ENCODE assay signal across 25 cellular contexts in the genomic region with DNA sequence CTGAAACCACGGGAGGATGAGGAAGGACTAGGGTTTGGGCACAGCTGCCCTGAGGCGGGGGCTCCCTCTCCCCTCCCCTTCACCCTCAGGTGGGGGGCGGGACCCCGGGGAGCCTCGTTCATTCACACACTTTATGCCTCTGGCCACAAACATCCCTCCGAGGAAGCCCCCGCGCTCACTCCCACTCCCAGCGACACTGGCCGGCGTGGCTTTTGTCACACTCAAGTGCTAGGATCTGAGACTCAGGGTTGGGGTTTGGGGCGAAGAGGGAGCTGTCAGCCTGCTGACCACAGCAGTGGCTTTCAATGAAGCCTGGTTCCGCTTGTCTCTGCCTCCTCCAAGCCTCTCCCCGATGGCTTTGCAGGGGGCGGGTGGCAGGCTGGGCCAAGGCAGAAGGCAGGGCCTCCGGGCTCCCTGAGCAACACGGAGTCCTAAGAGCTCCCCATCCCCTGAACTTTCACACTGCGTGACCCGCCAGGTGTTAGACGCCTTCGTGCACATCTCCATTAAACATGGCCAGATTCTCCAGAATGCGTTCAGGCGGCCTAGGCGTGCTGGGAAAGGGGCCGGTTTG.
"Had no signal": no experiment of that assay in that cellular context is flagged by ENCODE, and none has a peak within 500 bp of the region (broad histone marks: within the 10 kb centered on the region; RNA-seq: fewer than 3 reads in every experiment).

No MANE protein-coding gene starts in this region.

- H3K27ac ChIP-seq: adrenal gland, body of pancreas, breast epithelium had no signal

- DNase-seq: activated CD4-positive, alpha-beta T cell treated with anti-CD3 and anti-CD28 coated beads for 36 hours; activated CD4-positive, alpha-beta T cell treated with anti-CD3 and anti-CD28 coated beads, Interleukin-2, amount 50 U/mL, for 1 hour; activated CD8-positive, alpha-beta memory T cell treated with anti-CD3 and anti-CD28 coated beads, Interleukin-2, amount 50 U/mL, for 4 hours; activated gamma-delta T cell treated with Interleukin-2 at 50 U/mL for 16 hours; activated naive CD4-positive, alpha-beta T cell treated with anti-CD3 and anti-CD28 coated beads for 36 hours; activated T-cell treated with anti-CD3 and anti-CD28 coated beads for 4 hours; activated T-cell treated with anti-CD3 and anti-CD28 coated beads, Interleukin-2, amount 50 U/mL, for 4 hours; adrenal gland; body of pancreas; NCI-H1048; NCI-H1105 treated with DMSO at 0.1 percent for 48 hours; NCI-H1436; NCI-H1694 treated with DMSO at 0.1 percent for 48 hours; NCI-H2029; NCI-H345; NCI-H524 treated with DMSO at 0.1 percent for 48 hours; NK-92 treated with Interleukin-12 subunit alpha and Interleukin-12 subunit beta, amount 100 ng/mL, for 24 hours; PC-3; Right ventricle myocardium superior had no signal

- H3K27ac Mint-ChIP-seq: activated CD4-positive, alpha-beta T cell treated with anti-CD3 and anti-CD28 coated beads for 36 hours; activated naive CD4-positive, alpha-beta T cell treated with anti-CD3 and anti-CD28 coated beads for 36 hours; activated naive CD4-positive, alpha-beta T cell treated with anti-CD3 and anti-CD28 coated beads, Interleukin-2, amount 50 U/mL, for 72 hours; activated T-helper 1 cell treated with anti-CD3 and anti-CD28 coated beads, Interleukin-12 subunit alpha, Interleukin-12 subunit beta, Interleukin-2, Interleukin-4 antibody, amounts not matched to agents 30 ng/mL and 10 ng/mL and 1 ng/mL, durations not matched to agents 14 hours and 24 hours and 36 hours; T-helper 1 cell treated with Interleukin-12 subunit alpha and Interleukin-12 subunit beta and Interleukin-4 antibody, amounts not matched to agents 30 μg/mL and 1 μg/mL, for 36 hours; T-helper 2 cell treated with Interferon-gamma antibody and Interleukin-4, amounts not matched to agents 5 μg/mL and 100 μg/mL, for 36 hours; WTC11 had no signal

- H3K4me1 ChIP-seq: adrenal gland, body of pancreas, breast epithelium had no signal

- H3K9me3 Mint-ChIP-seq: activated naive CD4-positive, alpha-beta T cell treated with anti-CD3 and anti-CD28 coated beads, Interleukin-2, amount 50 U/mL, for 72 hours; activated T-cell treated with anti-CD3 and anti-CD28 coated beads, Interleukin-2, amount 50 U/mL, for 4 hours; activated T-helper 1 cell treated with anti-CD3 and anti-CD28 coated beads, Interleukin-12 subunit alpha, Interleukin-12 subunit beta, Interleukin-2, Interleukin-4 antibody, amounts not matched to agents 30 ng/mL and 10 ng/mL and 1 ng/mL, durations not matched to agents 14 hours and 24 hours and 36 hours; T-helper 1 cell treated with Interleukin-12 subunit alpha and Interleukin-12 subunit beta and Interleukin-4 antibody, amounts not matched to agents 30 μg/mL and 1 μg/mL, for 36 hours; T-helper 2 cell treated with Interferon-gamma antibody and Interleukin-4, amounts not matched to agents 5 μg/mL and 100 μg/mL, for 36 hours had no signal

- H3K4me3 Mint-ChIP-seq: activated CD4-positive, alpha-beta T cell treated with anti-CD3 and anti-CD28 coated beads for 36 hours; activated naive CD4-positive, alpha-beta T cell treated with anti-CD3 and anti-CD28 coated beads for 36 hours; activated T-cell treated with anti-CD3 and anti-CD28 coated beads, Interleukin-2, amount 50 U/mL, for 4 hours; activated T-helper 1 cell treated with anti-CD3 and anti-CD28 coated beads, Interleukin-12 subunit alpha, Interleukin-12 subunit beta, Interleukin-2, Interleukin-4 antibody, amounts not matched to agents 30 ng/mL and 10 ng/mL and 1 ng/mL, durations not matched to agents 14 hours and 24 hours and 36 hours; T-helper 1 cell treated with Interleukin-12 subunit alpha and Interleukin-12 subunit beta and Interleukin-4 antibody, amounts not matched to agents 30 μg/mL and 1 μg/mL, for 36 hours; T-helper 2 cell treated with Interferon-gamma antibody and Interleukin-4, amounts not matched to agents 5 μg/mL and 100 μg/mL, for 36 hours; WTC11 had no signal

- H3K4me3 ChIP-seq: adrenal gland, body of pancreas, breast epithelium had no signal

- H3K36me3 ChIP-seq: adrenal gland, breast epithelium had no signal

- H3K4me1 Mint-ChIP-seq: activated CD4-positive, alpha-beta T cell treated with anti-CD3 and anti-CD28 coated beads for 36 hours had no signal

- H3K36me3 Mint-ChIP-seq: activated naive CD4-positive, alpha-beta T cell treated with anti-CD3 and anti-CD28 coated beads, Interleukin-2, amount 50 U/mL, for 72 hours had no signal

- H3K27me3 ChIP-seq: adrenal gland had no signal

- H3K9me3 ChIP-seq: adrenal gland, body of pancreas, breast epithelium had no signal
